Comparison of ENCODE assay signal across 9 cellular contexts in the genomic region with DNA sequence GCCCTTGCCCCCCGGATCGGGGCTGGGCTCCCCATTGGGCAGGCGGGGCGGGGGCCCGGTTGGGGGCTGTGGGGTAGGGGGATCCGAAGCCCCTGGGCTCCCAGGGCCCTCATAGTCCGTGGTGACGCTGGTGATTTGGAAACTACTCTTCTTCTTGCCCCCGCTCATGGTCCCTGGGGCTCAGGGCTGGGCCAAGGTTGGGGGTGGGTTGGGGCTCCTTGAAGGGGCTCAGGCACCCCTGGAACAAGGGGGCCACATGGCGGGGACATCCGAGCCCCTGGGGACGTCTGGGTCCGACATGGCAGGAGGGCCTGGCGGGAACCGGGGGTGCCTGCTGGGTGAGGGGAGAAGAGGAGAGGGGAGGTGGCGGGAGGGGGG. TPM values are rescaled to one million over a fixed set of nuclear protein-coding genes. Genes with fewer than 3 reads are reported as not detected.
DNase-seq lines count a peak whose midpoint lies in the region; ATAC-seq, FAIRE-seq and TF ChIP-seq lines count a peak whose summit lies in the region.
"Had no signal": no experiment of that assay in that cellular context is flagged by ENCODE, and none has a peak within 500 bp of the region (broad histone marks: within the 10 kb centered on the region; RNA-seq: fewer than 3 reads in every experiment).

No MANE protein-coding gene starts in this region.

- TF ChIP-seq POLR2A in GM12878 (IDR thresholded peaks at IDR 0.05; ENCODE audit: low read depth, low read length) = no peak
- no peak for TF ChIP-seq POLR2A in transverse colon (IDR thresholded peaks at IDR 0.05)

- TF ChIP-seq RAD21 in GM12878 (IDR thresholded peaks at IDR 0.05; ENCODE audit: insufficient read depth, low read depth, low read length) = no peak

- H3K4me2 ChIP-seq in GM12878 (ENCODE audit: control insufficient read depth, insufficient read depth) = peak overlapping the region; percentile 97; the same call in 1 of the 2 replicates

- CTCF ChIA-PET in GM12878 (lab: Yijun Ruan, JAX) = interaction anchor here (0.6 to 5.4 kb wide), 18 partner anchors 8 to 740 kb away, joined by 3 to 37 read pairs (median 3); partner anchors contain the start of genes AGFG2, FBXO24, PLOD3 and ZNHIT1

- H3K9me3 ChIP-seq in GM12878 (replicated peaks; ENCODE audit: control insufficient read depth, insufficient read depth, low read length) = no peaks in the 10 kb centered on the region
- no peaks in the 10 kb centered on the region for H3K9me3 ChIP-seq in lower lobe of right lung
- H3K9me3 ChIP-seq in transverse colon = no peaks in the 10 kb centered on the region

- intact Hi-C loops in GM12878 (cut with micrococcal nuclease; ENCODE audit: unreplicated experiment) = loop anchor here (5.0 to 10.0 kb wide), 3 partner anchors 69 to 249 kb away; partner anchors contain the start of gene GIGYF1
- intact Hi-C loops in lower lobe of right lung (cut with DNase I) = no loop called here
- intact Hi-C loops in transverse colon (cut with DNase I; ENCODE audit: low total_unique reads) = loop anchor here (10.0 kb wide), 1 partner anchor 227 kb away; the partner anchor contains the start of gene POP7

- TF ChIP-seq EP300 in GM12878 (IDR thresholded peaks at IDR 0.05; ENCODE audit: borderline replicate concordance in 1 of 2, control insufficient read depth in 1 of 2, low read depth in 2 of 2, low read length in 2 of 2) (no peak), transverse colon (IDR thresholded peaks at IDR 0.05; ENCODE audit: low read depth) (no peak)

- no peak overlapping the region for H2AFZ ChIP-seq in GM12878 (ENCODE audit: control insufficient read depth, low read depth, low read length)

- peak overlapping the region; percentile 83 for H3K9ac ChIP-seq in GM12878 (ENCODE audit: control insufficient read depth, insufficient read depth, low read length)

- ATAC-seq in GM12878 (peak; percentile 2), lower lobe of right lung (no peak), HG03159 (IDR thresholded peaks at IDR 0.05; ENCODE audit: unreplicated experiment) (no peak)

- peak overlapping the region; percentile 89 for H3K27ac ChIP-seq in GM12878 (ENCODE audit: control insufficient read depth, insufficient read depth)
- H3K27ac ChIP-seq in lower lobe of right lung = peak overlapping the region; percentile 69
- H3K27ac ChIP-seq in transverse colon = peak overlapping the region; percentile 97 to 98 (median 98)

- POLR2A ChIA-PET in GM12878 (lab: Charles Lee) = interaction anchor here (0.6 to 2.3 kb wide), 14 partner anchors 48 to 714 kb away, joined by 3 to 12 read pairs (median 4); partner anchors contain the start of genes AGFG2, FBXO24 and LRCH4

- DNase-seq in activated effector memory CD4-positive, alpha-beta T cell treated with anti-CD3 and anti-CD28 coated beads, Interleukin-2, amount 50 U/mL, for 16 hours = peak; percentile 68
- no peak for DNase-seq in activated effector memory CD4-positive, alpha-beta T cell treated with Interleukin-2 at 50 U/mL for 16 hours
- no peak for DNase-seq in GM12878 (ENCODE audit: low read depth, low spot score)
- DNase-seq in lower lobe of right lung = no peak
- DNase-seq in transverse colon = no peak
- no peak for DNase-seq in NCI-H510A treated with DMSO at 0.1 percent for 48 hours (lab: John Stamatoyannopoulos, UW)
- no peak for DNase-seq in cerebellar nuclear complex (lab: John Stamatoyannopoulos, UW)
- DNase-seq: NCI-H1105 had no signal

- in situ Hi-C loops in GM12878 (cut with MboI) = loop anchor here (10.0 kb wide), 1 partner anchor 377 kb away; the partner anchor contains the start of gene SLC12A9
- in situ Hi-C loops in transverse colon (cut with MboI; ENCODE audit: low pct_ligation_motif_present in 1 of 4, low pct_unique_long_range_greater_than_20kb in 1 of 4, low sequenced_read_pairs in 3 of 4) = loop anchor here in 1 of 4 donors (5.0 kb wide), 1 partner anchor 79 kb away; no protein-coding TSS in a partner anchor

- WGBS in GM12878 (ENCODE audit: insufficient coverage, insufficient replicate concordance, low lambda C conversion rate, missing lambda C conversion rate) = 2% methylated on average over 7 of the region's 16 CpGs
- 0% methylated on average over 9 of the region's 16 CpGs; no CpG with 5 or more reads in 1 of the 2 donors for WGBS in transverse colon (ENCODE audit: low coverage in 1 of 2), 2 donors

- H3K4me3 ChIP-seq in GM12878 = peak overlapping the region; percentile 99
- peak overlapping the region; percentile 82 for H3K4me3 ChIP-seq in lower lobe of right lung
- H3K4me3 ChIP-seq in transverse colon = peak overlapping the region; percentile 97 to 99 (median 98)

- SMC1A ChIA-PET in GM12878 (lab: Charles Lee; ENCODE audit: uncharacterized antibody, unreplicated experiment) = interaction anchor here (0.7 to 1.9 kb wide), 5 partner anchors 41 to 374 kb away, joined by 3 to 8 read pairs (median 5); partner anchors contain the start of genes FBXO24, PPP1R35 and SLC12A9

- peaks cover 59% of the 10 kb centered on the region for H3K79me2 ChIP-seq in GM12878 (ENCODE audit: control insufficient read depth, insufficient read depth, low read length)

- no peaks in the 10 kb centered on the region for H3K27me3 ChIP-seq in GM12878 (replicated peaks in 1 of 2; ENCODE audit: control insufficient read depth in 2 of 2, insufficient read depth in 2 of 2, low read length in 1 of 2)
- no peaks in the 10 kb centered on the region for H3K27me3 ChIP-seq in lower lobe of right lung (ENCODE audit: low read depth)
- no peaks in the 10 kb centered on the region for H3K27me3 ChIP-seq in transverse colon

- RAD21 ChIA-PET in GM12878 (lab: Charles Lee; ENCODE audit: unreplicated experiment) = interaction anchor here (0.6 to 3.5 kb wide), 6 partner anchors 15 to 214 kb away, joined by 3 to 32 read pairs (median 6); partner anchors contain the start of genes FBXO24 and LRCH4

- no peak for FAIRE-seq in GM12878 (lab: Jason Lieb, UNC)

- TF ChIP-seq CTCF in GM12878 (IDR thresholded peaks at IDR 0.05 in 2 of 3, conservative IDR thresholded peaks at IDR 0.05 in 1 of 3; ENCODE audit: control insufficient read depth in 2 of 3, extremely low read depth in 1 of 3, insufficient read depth in 1 of 3, low read depth in 3 of 3, low read length in 3 of 3) (no peak), lower lobe of right lung (IDR thresholded peaks at IDR 0.05) (no peak), transverse colon (IDR thresholded peaks at IDR 0.05) (no peak)

- no TSS peak for BruUV-seq in GM12878 (replicated peaks; lab: Mats Ljungman, UMichigan)

- H3K4me1 ChIP-seq in GM12878 (ENCODE audit: control insufficient read depth, insufficient read depth, low read length) (peaks cover 33% of the 10 kb centered on the region), lower lobe of right lung (peaks cover 54% of the 10 kb centered on the region), transverse colon (peaks cover 38 to 63% (median 43%) of the 10 kb centered on the region in 4 donors)

- H4K20me1 ChIP-seq in GM12878 (ENCODE audit: control insufficient read depth, insufficient read depth) = peaks cover 4% of the 10 kb centered on the region; the same call in 1 of the 2 replicates

- H3K36me3 ChIP-seq in GM12878 (ENCODE audit: control insufficient read depth in 2 of 2, insufficient read depth in 2 of 2, low read length in 1 of 2) = peaks cover 0 to 12% of the 10 kb centered on the region in 2 experiments; a peak in 2 of 4 replicates
- peaks cover 28% of the 10 kb centered on the region for H3K36me3 ChIP-seq in lower lobe of right lung
- H3K36me3 ChIP-seq in transverse colon = no peaks in the 10 kb centered on the region

RNA-seq across cellular contexts. Expression of gene TSC22D4, which starts 1.2 kb away (rescaled TPM):
- 37.8 and 39.1 TPM in 2 replicates for total RNA-seq in GM12878 (2013; cell fraction: nucleolus; rRNA removed)
- 33.2 and 39.9 TPM in 2 replicates for total RNA-seq in GM12878 (2014; rRNA removed)
- 11.7 and 16.2 TPM in 2 replicates for total RNA-seq in GM12878 (2014; rRNA removed; fragmentation: Illumina TruSeq; extraction: Trizol)
- total RNA-seq in GM12878 (2021) = 63.7 and 65.7 TPM in 2 replicates
- 18.1 TPM for polyA plus RNA-seq in GM12878 (2011; ENCODE audit: low read depth)
- 7.3 and 13.8 TPM in 2 replicates for polyA plus RNA-seq in GM12878 (2011; rRNA removed)
- polyA plus RNA-seq in GM12878 (2011; cell fraction: cytosol; rRNA removed) = 22.0 and 27.1 TPM in 2 replicates
- 59.8 and 71.4 TPM in 2 replicates for polyA plus RNA-seq in GM12878 (2011; cell fraction: nucleus; rRNA removed)
- polyA plus RNA-seq in GM12878 (2012) = 51.5 and 56.1 TPM in 2 replicates
- polyA plus RNA-seq in GM12878 (2014; fragmentation: Illumina TruSeq; extraction: Trizol) = 8.3 and 13.7 TPM in 2 replicates
- 1 to 10 TPM in 1 of 2 experiments, under 1 TPM in 1; 0.50 to 1.2 TPM for polyA plus RNA-seq in GM12878 (2014; fragmentation: Nextera tagmentation; extraction: Ambion mirVana)
- 47.8 and 55.6 TPM in 2 replicates for polyA plus RNA-seq in GM12878 (2014; rRNA removed)
- 10 to 100 TPM; 32.6 to 33.3 TPM for polyA plus RNA-seq in GM12878 (2016; fragmentation: Nextera tagmentation; extraction: Ambion mirVana)
- 8.7 and 22.5 TPM in 2 replicates for polyA minus RNA-seq in GM12878 (2011; rRNA and poly(A)+ RNA removed)
- polyA minus RNA-seq in GM12878 (2011; cell fraction: cytosol; rRNA and poly(A)+ RNA removed) = 21.2 TPM in 2 replicates
- polyA minus RNA-seq in GM12878 (2011; cell fraction: nucleus; rRNA and poly(A)+ RNA removed) = 11.8 and 19.4 TPM in 2 replicates
- 53.6 TPM for total RNA-seq in lower lobe of right lung
- total RNA-seq in transverse colon = 100 to 1,000 TPM in 1 of 4 donors, 10 to 100 TPM in 3; 41.6 to 101 (median 67.6) TPM

RNA-seq across cellular contexts. Expression of gene NYAP1, which starts 5.9 kb away (rescaled TPM):
- total RNA-seq in GM12878 (2013; cell fraction: nucleolus; rRNA removed) = 0.10 TPM in 1 of 2 replicates, not detected in the other
- total RNA-seq in GM12878 (2014; rRNA removed) (0.05 and 0.06 TPM in 2 replicates), GM12878 (2014; rRNA removed; fragmentation: Illumina TruSeq; extraction: Trizol) (0.04 and 0.05 TPM in 2 replicates), GM12878 (2021) (0.15 and 0.19 TPM in 2 replicates), lower lobe of right lung (1.1 TPM), transverse colon (1 to 10 TPM in 1 of 4 donors, under 1 TPM in 1, not detected in 2; 0.41 to 1.4 TPM)
- polyA plus RNA-seq in GM12878 (2011; ENCODE audit: low read depth) = 0.07 TPM
- polyA plus RNA-seq in GM12878 (2011; rRNA removed) (not detected in 2 replicates), GM12878 (2014; fragmentation: Illumina TruSeq; extraction: Trizol) (not detected in 2 replicates), GM12878 (2014; fragmentation: Nextera tagmentation; extraction: Ambion mirVana) (not detected), GM12878 (2014; rRNA removed) (0.28 and 0.49 TPM in 2 replicates), GM12878 (2016; fragmentation: Nextera tagmentation; extraction: Ambion mirVana) (not detected)
- not detected in 2 replicates for polyA plus RNA-seq in GM12878 (2011; cell fraction: cytosol; rRNA removed)
- polyA plus RNA-seq in GM12878 (2011; cell fraction: nucleus; rRNA removed) = 0.10 and 0.12 TPM in 2 replicates
- 0.17 and 0.23 TPM in 2 replicates for polyA plus RNA-seq in GM12878 (2012)
- not detected in 2 replicates for polyA minus RNA-seq in GM12878 (2011; rRNA and poly(A)+ RNA removed)
- polyA minus RNA-seq in GM12878 (2011; cell fraction: cytosol; rRNA and poly(A)+ RNA removed) = not detected in 2 replicates
- not detected in 2 replicates for polyA minus RNA-seq in GM12878 (2011; cell fraction: nucleus; rRNA and poly(A)+ RNA removed)

RNA-seq across cellular contexts. Expression of gene SPACDR, which starts 13.8 kb away (rescaled TPM):
- 4.9 and 5.0 TPM in 2 replicates for total RNA-seq in GM12878 (2013; cell fraction: nucleolus; rRNA removed)
- total RNA-seq in GM12878 (2014; rRNA removed) (0.49 and 1.2 TPM in 2 replicates), GM12878 (2014; rRNA removed; fragmentation: Illumina TruSeq; extraction: Trizol) (0.18 and 0.28 TPM in 2 replicates), GM12878 (2021) (1.1 and 1.5 TPM in 2 replicates), lower lobe of right lung (1.7 TPM), transverse colon (not detected)
- 0.43 TPM for polyA plus RNA-seq in GM12878 (2011; ENCODE audit: low read depth)
- polyA plus RNA-seq in GM12878 (2011; rRNA removed) (0.65 and 0.81 TPM in 2 replicates), GM12878 (2014; fragmentation: Illumina TruSeq; extraction: Trizol) (0.56 TPM in 1 of 2 replicates, not detected in the other), GM12878 (2014; fragmentation: Nextera tagmentation; extraction: Ambion mirVana) (under 1 TPM; 0.29 TPM), GM12878 (2014; rRNA removed) (0.78 and 1.2 TPM in 2 replicates), GM12878 (2016; fragmentation: Nextera tagmentation; extraction: Ambion mirVana) (under 1 TPM; 0.60 to 0.71 TPM)
- polyA plus RNA-seq in GM12878 (2011; cell fraction: cytosol; rRNA removed) = 0.80 and 1.1 TPM in 2 replicates
- polyA plus RNA-seq in GM12878 (2011; cell fraction: nucleus; rRNA removed) = 4.4 and 5.2 TPM in 2 replicates
- polyA plus RNA-seq in GM12878 (2012) = 1.3 and 1.6 TPM in 2 replicates
- polyA minus RNA-seq in GM12878 (2011; rRNA and poly(A)+ RNA removed) = 0.51 and 2.3 TPM in 2 replicates
- not detected in 2 replicates for polyA minus RNA-seq in GM12878 (2011; cell fraction: cytosol; rRNA and poly(A)+ RNA removed)
- 0.85 TPM in 1 of 2 replicates, not detected in the other for polyA minus RNA-seq in GM12878 (2011; cell fraction: nucleus; rRNA and poly(A)+ RNA removed)

RNA-seq across cellular contexts. Expression of gene PPP1R35, which starts 41.6 kb away (rescaled TPM):
- total RNA-seq in GM12878 (2013; cell fraction: nucleolus; rRNA removed) = 12.0 and 12.4 TPM in 2 replicates
- 51.3 and 55.5 TPM in 2 replicates for total RNA-seq in GM12878 (2014; rRNA removed)
- total RNA-seq in GM12878 (2014; rRNA removed; fragmentation: Illumina TruSeq; extraction: Trizol) = 14.1 and 19.6 TPM in 2 replicates
- total RNA-seq in GM12878 (2021) = 58.1 and 61.0 TPM in 2 replicates
- polyA plus RNA-seq in GM12878 (2011; ENCODE audit: low read depth) = 6.0 TPM
- 7.9 and 15.2 TPM in 2 replicates for polyA plus RNA-seq in GM12878 (2011; rRNA removed)
- 19.4 and 34.8 TPM in 2 replicates for polyA plus RNA-seq in GM12878 (2011; cell fraction: cytosol; rRNA removed)
- polyA plus RNA-seq in GM12878 (2011; cell fraction: nucleus; rRNA removed) = 54.8 and 58.1 TPM in 2 replicates
- polyA plus RNA-seq in GM12878 (2012) = 31.2 and 32.0 TPM in 2 replicates
- polyA plus RNA-seq in GM12878 (2014; fragmentation: Illumina TruSeq; extraction: Trizol) = 0.52 and 5.2 TPM in 2 replicates
- polyA plus RNA-seq in GM12878 (2014; fragmentation: Nextera tagmentation; extraction: Ambion mirVana) = 1 to 10 TPM; 1.8 to 9.9 TPM
- 62.5 and 70.4 TPM in 2 replicates for polyA plus RNA-seq in GM12878 (2014; rRNA removed)
- 10 to 100 TPM in 1 of 2 experiments, 1 to 10 TPM in 1; 4.0 to 56.3 TPM for polyA plus RNA-seq in GM12878 (2016; fragmentation: Nextera tagmentation; extraction: Ambion mirVana)
- polyA minus RNA-seq in GM12878 (2011; rRNA and poly(A)+ RNA removed) = 2.0 and 4.9 TPM in 2 replicates
- 6.9 and 9.5 TPM in 2 replicates for polyA minus RNA-seq in GM12878 (2011; cell fraction: cytosol; rRNA and poly(A)+ RNA removed)
- 5.9 and 9.7 TPM in 2 replicates for polyA minus RNA-seq in GM12878 (2011; cell fraction: nucleus; rRNA and poly(A)+ RNA removed)
- 24.5 TPM for total RNA-seq in lower lobe of right lung
- total RNA-seq in transverse colon = 10 to 100 TPM; 17.1 to 98.4 (median 37.2) TPM

RNA-seq across cellular contexts. Expression of gene MEPCE, which starts 48.2 kb away (rescaled TPM):
- 21.3 and 27.2 TPM in 2 replicates for total RNA-seq in GM12878 (2013; cell fraction: nucleolus; rRNA removed)
- total RNA-seq in GM12878 (2014; rRNA removed) = 33.8 and 39.6 TPM in 2 replicates
- total RNA-seq in GM12878 (2014; rRNA removed; fragmentation: Illumina TruSeq; extraction: Trizol) = 22.8 and 26.0 TPM in 2 replicates
- 46.0 and 48.0 TPM in 2 replicates for total RNA-seq in GM12878 (2021)
- polyA plus RNA-seq in GM12878 (2011; ENCODE audit: low read depth) = 17.6 TPM
- polyA plus RNA-seq in GM12878 (2011; rRNA removed) = 9.1 and 16.2 TPM in 2 replicates
- polyA plus RNA-seq in GM12878 (2011; cell fraction: cytosol; rRNA removed) = 17.2 and 23.4 TPM in 2 replicates
- 33.6 and 46.8 TPM in 2 replicates for polyA plus RNA-seq in GM12878 (2011; cell fraction: nucleus; rRNA removed)
- 31.5 and 32.5 TPM in 2 replicates for polyA plus RNA-seq in GM12878 (2012)
- polyA plus RNA-seq in GM12878 (2014; fragmentation: Illumina TruSeq; extraction: Trizol) = 15.1 and 35.8 TPM in 2 replicates
- 10 to 100 TPM in 1 of 2 experiments, 1 to 10 TPM in 1; 8.2 to 12.6 TPM for polyA plus RNA-seq in GM12878 (2014; fragmentation: Nextera tagmentation; extraction: Ambion mirVana)
- polyA plus RNA-seq in GM12878 (2014; rRNA removed) = 32.3 and 42.0 TPM in 2 replicates
- polyA plus RNA-seq in GM12878 (2016; fragmentation: Nextera tagmentation; extraction: Ambion mirVana) = 10 to 100 TPM; 14.9 to 18.1 TPM
- polyA minus RNA-seq in GM12878 (2011; rRNA and poly(A)+ RNA removed) = 23.3 and 38.0 TPM in 2 replicates
- 12.3 and 15.0 TPM in 2 replicates for polyA minus RNA-seq in GM12878 (2011; cell fraction: cytosol; rRNA and poly(A)+ RNA removed)
- polyA minus RNA-seq in GM12878 (2011; cell fraction: nucleus; rRNA and poly(A)+ RNA removed) = 23.2 and 40.4 TPM in 2 replicates
- 36.3 TPM for total RNA-seq in lower lobe of right lung
- total RNA-seq in transverse colon = 10 to 100 TPM; 25.9 to 41.9 (median 30.5) TPM
